Comparison of ENCODE assay signal across 8 cellular contexts in genomic region chr3:196941846-196942225, GRCh38. TPM values are rescaled to one million over a fixed set of nuclear protein-coding genes. Genes with fewer than 3 reads are reported as not detected.
DNase-seq lines count a peak whose midpoint lies in the region; ATAC-seq and TF ChIP-seq lines count a peak whose summit lies in the region.

No MANE protein-coding gene starts in this region.

- no peak for TF ChIP-seq CTCF in GM13977 (IDR thresholded peaks at IDR 0.05; ENCODE audit: extremely low read depth, insufficient read depth, missing control alignments)

- in situ Hi-C loops in GM13977 (cut with MboI; ENCODE audit: low pct_unique_long_range_greater_than_20kb, low sequenced_read_pairs, unreplicated experiment) = no loop called here

- peak overlapping the region; percentile 89 for H3K27ac ChIP-seq in duodenal mucosa (ENCODE audit: low read depth, low read length)

- peak; percentile 27 for ATAC-seq in HG02571 (IDR thresholded peaks at IDR 0.05; ENCODE audit: unreplicated experiment)

- H3K27me3 ChIP-seq in duodenal mucosa (ENCODE audit: control insufficient read depth in 1 of 2, insufficient read depth in 2 of 2, low read length in 2 of 2) (no peaks in the 10 kb centered on the region), mononuclear cell (ENCODE audit: insufficient read depth, low read length) (no peaks in the 10 kb centered on the region)

- no peaks in the 10 kb centered on the region for H3K9me3 ChIP-seq in duodenal mucosa (ENCODE audit: control insufficient read depth in 1 of 2, low read length in 2 of 2)
- H3K9me3 ChIP-seq in mononuclear cell (ENCODE audit: low read depth, low read length) = no peaks in the 10 kb centered on the region

- H3K36me3 ChIP-seq in duodenal mucosa (ENCODE audit: control insufficient read depth in 1 of 2, insufficient read depth in 2 of 2, low read length in 2 of 2) = peaks cover 16 to 27% of the 10 kb centered on the region in 2 donors

- peak overlapping the region; percentile 93 to 100 for H3K9ac ChIP-seq in duodenal mucosa (ENCODE audit: low read depth in 1 of 2, low read length in 2 of 2)

- H3K4me1 ChIP-seq in duodenal mucosa (ENCODE audit: control insufficient read depth in 1 of 2, insufficient read depth in 2 of 2, low read length in 2 of 2) (peaks cover 16 to 20% of the 10 kb centered on the region in 2 donors), mononuclear cell (ENCODE audit: insufficient read depth, low read length) (peaks cover 35% of the 10 kb centered on the region)

- H3K4me3 ChIP-seq in duodenal mucosa (ENCODE audit: low read depth in 1 of 2, low read length in 2 of 2) = peak overlapping the region; percentile 99
- H3K4me3 ChIP-seq in mononuclear cell (ENCODE audit: low read length) = peak overlapping the region; percentile 98

- DNase-seq in GM13977 (ENCODE audit: low spot score) (peak; percentile 67), NCI-H1092 treated with DMSO at 0.1 percent for 48 hours (lab: John Stamatoyannopoulos, UW) (peak; percentile 57), DMS114 treated with DMSO at 0.1 percent for 48 hours (lab: John Stamatoyannopoulos, UW; ENCODE audit: unreplicated experiment) (no peak)
- peak; percentile 57 for DNase-seq in activated CD4-positive, alpha-beta T cell treated with anti-CD3 and anti-CD28 coated beads, Interleukin-2, amount 50 U/mL, for 1 hour
- DNase-seq in stimulated activated CD8-positive, alpha-beta memory T cell treated with anti-CD3 and anti-CD28 coated beads, Interleukin-4, amount 100 ng/mL, for 4 hours (ENCODE audit: low read depth in 2 of 2, low spot score in 1 of 2) = peak; percentile 43 to 49

RNA-seq across cellular contexts. Expression of gene NCBP2, which starts 0.5 kb away (rescaled TPM):
- total RNA-seq in mononuclear cell = 23.1 TPM

RNA-seq across cellular contexts. Expression of gene PIGZ, which starts 26.8 kb away (rescaled TPM):
- 1.0 TPM for total RNA-seq in mononuclear cell
